21 cellular contexts compared by ENCODE assay signal in genomic region chr10:74912182-74912581, GRCh38.
"Had no signal": no experiment of that assay in that cellular context is flagged by ENCODE, and none has a peak within 500 bp of the region (broad histone marks: within the 10 kb centered on the region; RNA-seq: fewer than 3 reads in every experiment).

No MANE protein-coding gene starts in this region.

- ATAC-seq: foreskin keratinocyte; gastroesophageal sphincter; heart left ventricle; left colon; left lung; left ventricle myocardium superior; lower lobe of right lung; naive thymus-derived CD4-positive, alpha-beta T cell had no signal

- H3K9me3 ChIP-seq: esophagus muscularis mucosa, gastroesophageal sphincter, heart left ventricle, left lung, lower lobe of right lung had no signal

- H3K4me3 ChIP-seq: coronary artery, esophagus muscularis mucosa, gastroesophageal sphincter, heart left ventricle, hepatocyte, left lung, lower lobe of right lung had no signal

- H2AFZ ChIP-seq: hepatocyte had no signal

- H3K27ac ChIP-seq: coronary artery, esophagus muscularis mucosa, foreskin keratinocyte, gastroesophageal sphincter, heart left ventricle, hepatocyte, left lung, lower lobe of right lung had no signal

- H3K27me3 Mint-ChIP-seq: naive thymus-derived CD4-positive, alpha-beta T cell had no signal

- H3K4me1 ChIP-seq: foreskin keratinocyte, lower lobe of right lung had no signal

- H3K36me3 ChIP-seq: esophagus muscularis mucosa, gastroesophageal sphincter, heart left ventricle, left lung, lower lobe of right lung had no signal

- DNase-seq: effector CD8-positive, alpha-beta T cell; foreskin keratinocyte; heart left ventricle; hypothalamus; immature natural killer cell; islet precursor cell; kidney; kidney glomerular epithelial cell; left colon; left lung; left ventricle myocardium superior; lower lobe of right lung; mesendoderm; midbrain; naive thymus-derived CD4-positive, alpha-beta T cell had no signal

- H3K9me3 Mint-ChIP-seq: immature natural killer cell had no signal

- FAIRE-seq: colon, endothelial cell of umbilical vein, kidney had no signal

- H3K27me3 ChIP-seq: esophagus muscularis mucosa, foreskin keratinocyte, gastroesophageal sphincter, heart left ventricle, hepatocyte, left lung had no signal

- H3K36me3 Mint-ChIP-seq: immature natural killer cell had no signal
